8 cellular contexts compared by ENCODE assay signal in the genomic region with DNA sequence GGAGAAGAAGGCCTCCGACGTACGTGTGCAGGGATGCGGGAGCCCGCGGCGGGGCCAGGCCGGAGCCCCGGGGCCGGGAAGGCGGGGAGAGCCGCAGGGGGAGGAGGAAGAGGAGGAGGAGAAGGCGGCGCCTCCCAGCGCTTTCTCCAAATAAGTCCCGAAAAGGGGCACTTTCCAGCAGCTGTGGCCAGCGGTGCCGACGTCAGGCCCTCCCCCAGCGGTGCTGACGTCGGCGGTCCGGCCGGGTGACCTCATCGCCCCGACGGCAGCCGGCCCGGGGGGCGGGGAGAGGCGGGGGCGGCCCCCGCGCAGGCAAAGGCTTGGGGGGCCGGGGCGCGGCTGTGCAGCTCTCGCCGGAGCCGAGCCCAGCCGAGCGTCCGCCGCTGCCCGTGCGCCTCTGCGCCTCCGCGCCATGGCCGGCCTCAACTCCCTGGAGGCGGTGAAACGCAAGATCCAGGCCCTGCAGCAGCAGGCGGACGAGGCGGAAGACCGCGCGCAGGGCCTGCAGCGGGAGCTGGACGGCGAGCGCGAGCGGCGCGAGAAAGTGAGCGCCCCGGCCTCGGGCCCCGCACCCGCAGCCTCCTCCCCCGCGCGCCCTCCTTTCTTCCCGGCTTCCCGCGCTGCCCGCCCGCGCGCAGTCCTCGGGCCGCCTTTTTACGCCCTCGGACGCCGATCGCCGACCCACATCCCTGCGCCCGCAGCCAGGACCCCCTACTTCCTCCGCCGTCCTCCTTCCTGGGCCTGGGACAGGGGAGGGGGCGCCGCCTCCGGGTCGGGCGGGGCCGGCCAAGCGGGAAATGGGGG. TPM values are rescaled to one million over a fixed set of nuclear protein-coding genes. Genes with fewer than 3 reads are reported as not detected.
A peak's percentile ranks its signal among the peaks of the same experiment; 100 is the strongest.
DNase-seq lines count a peak whose midpoint lies in the region; ATAC-seq and TF ChIP-seq lines count a peak whose summit lies in the region.

A gene (plus strand): TSS at position 342 of the 804 bp plus-strand sequence. CDS start 71 bp downstream, at position 413.

- H3K79me2 ChIP-seq in DND-41 (ENCODE audit: insufficient read depth, low read length), result peaks cover 43% of the 10 kb centered on the region

- no peaks in the 10 kb centered on the region for H3K9me3 Mint-ChIP-seq in T-helper 1 cell treated with Interleukin-12 subunit alpha and Interleukin-12 subunit beta and Interleukin-4 antibody, amounts not matched to agents 30 μg/mL and 1 μg/mL, for 36 hours

- H3K36me3 Mint-ChIP-seq in T-helper 1 cell treated with Interleukin-12 subunit alpha and Interleukin-12 subunit beta and Interleukin-4 antibody, amounts not matched to agents 30 μg/mL and 1 μg/mL, for 36 hours (ENCODE audit: low read depth), result peaks cover 34% of the 10 kb centered on the region

- peak within 1 kb of the TSS; percentile 48 for H2AFZ ChIP-seq in DND-41 (ENCODE audit: low read depth, low read length)

- peaks cover 37% of the 10 kb centered on the region for H3K4me1 ChIP-seq in DND-41 (ENCODE audit: insufficient read depth, low read length)
- peaks cover 5% of the 10 kb centered on the region for H3K4me1 ChIP-seq in prostate gland (replicated peaks)

- H3K27ac ChIP-seq in DND-41 (ENCODE audit: low read length) (peak within 1 kb of the TSS; percentile 94), prostate gland (peak within 1 kb of the TSS; percentile 100)

- peak; percentile 47 for ATAC-seq in DND-41 (ENCODE audit: insufficient read depth, low read depth)
- ATAC-seq in GM21529 (IDR thresholded peaks at IDR 0.05; ENCODE audit: unreplicated experiment), result peak; percentile 54
- ATAC-seq in left ventricle myocardium superior, result peak; percentile 89

- no peak for TF ChIP-seq CTCF in DND-41 (IDR thresholded peaks at IDR 0.05; ENCODE audit: borderline replicate concordance, extremely low read depth, low read length, poor library complexity, severe bottlenecking)
- TF ChIP-seq CTCF in prostate gland (IDR thresholded peaks at IDR 0.05), result peak in 2 of 4 experiments; percentile 12

- DNase-seq in DND-41 (peak; percentile 84), Kasumi-1 (lab: John Stamatoyannopoulos, UW) (peak; percentile 88), amniotic stem cell (lab: John Stamatoyannopoulos, UW) (peak; percentile 77), left ventricle myocardium superior (peak; percentile 94), prostate gland (ENCODE audit: low spot score) (peak; percentile 90), ureter (ENCODE audit: low spot score) (peak; percentile 94)

- under 1% methylated on average over 97 of the region's 101 CpGs for WGBS in prostate gland

- H3K9me3 ChIP-seq in DND-41 (ENCODE audit: insufficient read depth, low read length, severe bottlenecking) (no peaks in the 10 kb centered on the region), prostate gland (no peaks in the 10 kb centered on the region)

- peak; percentile 78 for TF ChIP-seq POLR2A in prostate gland (IDR thresholded peaks at IDR 0.05)

- H3K27me3 ChIP-seq in DND-41 (ENCODE audit: insufficient read depth, low read length, poor library complexity) (no peaks in the 10 kb centered on the region), prostate gland (replicated peaks; ENCODE audit: insufficient read depth) (no peaks in the 10 kb centered on the region)

- H3K4me3 ChIP-seq in DND-41 (ENCODE audit: low read depth in 1 of 2, low read length in 2 of 2) (peak within 1 kb of the TSS; percentile 95), prostate gland (peak within 1 kb of the TSS; percentile 94)

- peak within 1 kb of the TSS; percentile 80 for H3K4me2 ChIP-seq in DND-41 (ENCODE audit: insufficient read depth, low read length)

- peaks cover 25% of the 10 kb centered on the region for H4K20me1 ChIP-seq in DND-41 (ENCODE audit: insufficient read depth, low read length)

- H3K9ac ChIP-seq in DND-41 (ENCODE audit: low read depth, low read length), result peak within 1 kb of the TSS; percentile 97

- peaks cover 63% of the 10 kb centered on the region for H3K4me1 Mint-ChIP-seq in T-helper 1 cell treated with Interleukin-12 subunit alpha and Interleukin-12 subunit beta and Interleukin-4 antibody, amounts not matched to agents 30 μg/mL and 1 μg/mL, for 36 hours (ENCODE audit: low read depth)

- peaks cover 21% of the 10 kb centered on the region for H3K36me3 ChIP-seq in DND-41 (ENCODE audit: insufficient read depth, low read length)
- H3K36me3 ChIP-seq in prostate gland, result no peaks in the 10 kb centered on the region

- peak within 1 kb of the TSS; percentile 96 for H3K27ac Mint-ChIP-seq in T-helper 1 cell treated with Interleukin-12 subunit alpha and Interleukin-12 subunit beta and Interleukin-4 antibody, amounts not matched to agents 30 μg/mL and 1 μg/mL, for 36 hours

- H3K4me3 Mint-ChIP-seq in T-helper 1 cell treated with Interleukin-12 subunit alpha and Interleukin-12 subunit beta and Interleukin-4 antibody, amounts not matched to agents 30 μg/mL and 1 μg/mL, for 36 hours, result peak within 1 kb of the TSS; percentile 88

- intact Hi-C loops in left ventricle myocardium superior (cut with micrococcal nuclease) (no loop called here), prostate gland (cut with DNase I) (loop anchor here (5.0 kb wide), 1 partner anchor 36 kb away; a partner anchor contains a TSS)

- H3K27me3 Mint-ChIP-seq in T-helper 1 cell treated with Interleukin-12 subunit alpha and Interleukin-12 subunit beta and Interleukin-4 antibody, amounts not matched to agents 30 μg/mL and 1 μg/mL, for 36 hours (ENCODE audit: low read depth), result no peaks in the 10 kb centered on the region

RNA-seq across cellular contexts. Expression of the gene that starts here (rescaled TPM):
- total RNA-seq in left ventricle myocardium superior, result 72.6 TPM
- 100 to 1,000 TPM; 379 TPM for total RNA-seq in prostate gland
- 422 TPM for total RNA-seq in ureter

Comparison
In these comparisons a context has a peak if more than half of its experiments do, and no peak if none do; other contexts are left out.
1. Peak in every context shown above with its lines: DNase-seq, ATAC-seq, H3K4me3 ChIP-seq and H3K27ac ChIP-seq.